In genomic region chr1:82106672-82107071, GRCh38 we compare ENCODE assay signal across 25 cellular contexts.
"Had no signal": no experiment of that assay in that cellular context is flagged by ENCODE, and none has a peak within 500 bp of the region (broad histone marks: within the 10 kb centered on the region; RNA-seq: fewer than 3 reads in every experiment).

No MANE protein-coding gene starts in this region.

- H3K27ac ChIP-seq: colonic mucosa, epithelial cell of prostate, esophagus squamous epithelium, gastrocnemius medialis, heart right ventricle, left lung, lower lobe of right lung had no signal

- H3K9me3 ChIP-seq: colonic mucosa, esophagus squamous epithelium, gastrocnemius medialis, lower lobe of right lung, mucosa of descending colon had no signal

- DNase-seq: colonic mucosa; cortex of kidney; effector CD8-positive, alpha-beta T cell; effector memory CD8-positive, alpha-beta T cell; endodermal cell; erythroblast; esophagus squamous epithelium; foreskin fibroblast; foreskin melanocyte; gastrocnemius medialis; glutamatergic neuron; head of caudate nucleus; heart right ventricle; hippocampal formation; left cardiac atrium; left ventricle myocardium superior; lower lobe of right lung; mesenchymal stem cell; mucosa of descending colon had no signal

- FAIRE-seq: endometrium, islet of Langerhans, keratinocyte had no signal

- ATAC-seq: effector memory CD8-positive, alpha-beta T cell; esophagus mucosa; gastrocnemius medialis; heart right ventricle; left cardiac atrium; left lung; left ventricle myocardium superior; lower lobe of right lung; mucosa of descending colon had no signal

- H3K36me3 ChIP-seq: colonic mucosa, esophagus squamous epithelium, gastrocnemius medialis, heart right ventricle, left lung, lower lobe of right lung had no signal

- H3K4me3 ChIP-seq: colonic mucosa, esophagus squamous epithelium, gastrocnemius medialis, heart right ventricle, left lung, lower lobe of right lung, mucosa of descending colon had no signal

- H3K4me1 ChIP-seq: colonic mucosa, left lung had no signal

- H3K27me3 ChIP-seq: colonic mucosa, esophagus squamous epithelium, gastrocnemius medialis, heart right ventricle, left lung had no signal
